ENCODE assay signal across 11 cellular contexts in the genomic region with DNA sequence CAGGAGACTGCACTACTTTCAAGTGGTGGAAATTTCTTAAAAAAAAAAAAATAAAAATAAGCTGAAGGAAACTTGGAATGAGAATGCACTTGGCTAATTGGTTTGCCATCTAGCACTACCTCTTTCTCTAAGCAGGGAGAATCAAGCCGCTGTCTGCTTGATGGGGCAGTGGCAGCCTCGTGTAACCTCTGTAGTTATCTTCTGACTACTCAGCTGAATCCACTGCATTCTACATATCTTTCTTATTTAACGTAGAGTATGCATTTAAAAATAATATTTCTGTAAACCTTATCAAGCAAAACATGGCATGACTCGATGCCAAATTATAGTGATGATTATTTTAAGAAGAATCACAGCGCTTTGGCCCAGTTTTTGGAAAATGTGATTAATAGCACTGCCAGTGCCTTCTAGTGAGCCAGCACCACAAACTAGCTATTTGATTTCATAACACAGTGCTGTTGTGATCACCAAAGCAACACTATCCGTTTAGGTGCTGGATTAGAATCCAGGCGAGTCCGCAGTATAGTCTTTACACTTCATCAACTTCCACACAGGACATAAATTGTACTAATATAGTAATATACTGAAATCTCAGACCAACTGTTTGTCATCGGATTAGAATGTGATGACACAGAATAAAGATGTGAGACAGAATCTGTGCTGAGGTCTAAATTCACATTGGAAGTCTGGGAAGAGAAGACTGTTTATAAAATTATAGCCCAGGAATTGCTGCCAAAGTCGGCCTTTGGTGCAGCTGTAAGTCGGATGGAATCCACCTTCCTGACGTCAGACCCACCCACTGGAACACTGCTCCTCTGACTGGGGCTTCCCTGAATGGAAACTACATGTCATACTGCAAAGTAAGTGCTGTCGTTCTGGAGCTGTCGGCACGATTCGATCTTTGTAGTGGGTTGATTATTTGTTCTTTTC.
DNase-seq lines count a peak whose midpoint lies in the region; ATAC-seq, FAIRE-seq and TF ChIP-seq lines count a peak whose summit lies in the region.
"Had no signal": no experiment of that assay in that cellular context is flagged by ENCODE, and none has a peak within 500 bp of the region (broad histone marks: within the 10 kb centered on the region; RNA-seq: fewer than 3 reads in every experiment).

No MANE protein-coding gene starts in this region.

- POLR2A ChIA-PET in endothelial cell of umbilical vein (lab: Charles Lee) = no interaction called here

- H3K9me1 ChIP-seq in endothelial cell of umbilical vein (replicated peaks; ENCODE audit: control insufficient read depth, extremely low read depth, insufficient read depth, low read length) = no peaks in the 10 kb centered on the region

- CTCF ChIA-PET in endothelial cell of umbilical vein (lab: Charles Lee) = no interaction called here

- BruUV-seq in endothelial cell of umbilical vein (replicated peaks; lab: Mats Ljungman, UMichigan) = TSS peak; percentile 75

- no peak overlapping the region for H4K8ac ChIP-seq in mesenchymal stem cell (ENCODE audit: low read length)

- no peak overlapping the region for H2BK120ac ChIP-seq in mesenchymal stem cell (ENCODE audit: low read depth, low read length)

- H3K27ac ChIP-seq in endothelial cell of umbilical vein (ENCODE audit: insufficient read depth, low read depth, low read length) = no peak overlapping the region
- peak overlapping the region; percentile 92 for H3K27ac ChIP-seq in mesenchymal stem cell (ENCODE audit: low read length, poor library complexity, severe bottlenecking)
- H3K27ac ChIP-seq in aorta (ENCODE audit: low read depth in 1 of 2, low read length in 2 of 2) = peak overlapping the region; percentile 92
- no peak overlapping the region for H3K27ac ChIP-seq in MM.1S (ENCODE audit: low read length)

- H3K79me2 ChIP-seq in endothelial cell of umbilical vein (ENCODE audit: control insufficient read depth, insufficient read depth, low read length) (no peaks in the 10 kb centered on the region), MM.1S (ENCODE audit: low read length) (no peaks in the 10 kb centered on the region)

- no peak overlapping the region for H3K14ac ChIP-seq in mesenchymal stem cell (ENCODE audit: low read length in 2 of 2)

- no peak for TF ChIP-seq POLR2A in endothelial cell of umbilical vein (IDR thresholded peaks at IDR 0.05; ENCODE audit: low read depth, low read length)

- H3K4me1 ChIP-seq in endothelial cell of umbilical vein (ENCODE audit: control insufficient read depth, extremely low read depth, insufficient read depth, low read length) = peaks cover 11% of the 10 kb centered on the region
- H3K4me1 ChIP-seq in mesenchymal stem cell (ENCODE audit: control insufficient read depth, insufficient read depth, low read depth, low read length) = peaks cover 4% of the 10 kb centered on the region
- H3K4me1 ChIP-seq in aorta (ENCODE audit: control insufficient read depth in 1 of 2, insufficient read depth in 2 of 2, low read length in 2 of 2) = peaks cover 0 to 3% of the 10 kb centered on the region in 2 donors
- no peaks in the 10 kb centered on the region for H3K4me1 ChIP-seq in MM.1S (ENCODE audit: low read length)

- intact Hi-C loops in Right ventricle myocardium inferior (cut with DNase I) = no loop called here
- intact Hi-C loops in cardiac septum (cut with DNase I) = no loop called here
- intact Hi-C loops in endothelial cell of umbilical vein (cut with micrococcal nuclease) = no loop called here
- intact Hi-C loops in aorta (cut with DNase I) = loop anchor here in 1 of 2 donors (5.0 kb wide), 1 partner anchor 127 kb away; no protein-coding TSS in a partner anchor

- H3K27me3 ChIP-seq in endothelial cell of umbilical vein (ENCODE audit: control insufficient read depth in 2 of 2, insufficient read depth in 2 of 2, low read length in 2 of 2) (no peaks in the 10 kb centered on the region), mesenchymal stem cell (ENCODE audit: control insufficient read depth in 1 of 2, insufficient read depth in 1 of 2, low read length in 2 of 2) (no peaks in the 10 kb centered on the region), aorta (ENCODE audit: control insufficient read depth in 1 of 2, insufficient read depth in 2 of 2, low read length in 1 of 2) (no peaks in the 10 kb centered on the region), MM.1S (replicated peaks; ENCODE audit: insufficient read depth, low read length) (no peaks in the 10 kb centered on the region)

- H2AK5ac ChIP-seq in mesenchymal stem cell (ENCODE audit: low read length, severe bottlenecking) = peak overlapping the region; percentile 84

- H3K4me2 ChIP-seq in endothelial cell of umbilical vein (ENCODE audit: insufficient read depth, low read length) = no peak overlapping the region
- H3K4me2 ChIP-seq in mesenchymal stem cell (ENCODE audit: low read length, poor library complexity, severe bottlenecking) = no peak overlapping the region
- no peak overlapping the region for H3K4me2 ChIP-seq in MM.1S (ENCODE audit: low read depth, low read length)

- H4K20me1 ChIP-seq in endothelial cell of umbilical vein (replicated peaks; ENCODE audit: control insufficient read depth, extremely low read depth, insufficient read depth, low read length) (no peaks in the 10 kb centered on the region), MM.1S (ENCODE audit: insufficient read depth, low read length) (no peaks in the 10 kb centered on the region)

- no peak overlapping the region for H2BK15ac ChIP-seq in mesenchymal stem cell (ENCODE audit: low read depth, poor library complexity, severe bottlenecking)

- dilution Hi-C loops in endothelial cell of umbilical vein (cut with MboI; ENCODE audit: extremely low pct_ligation_motif_present, low sequenced_read_pairs) = no loop called here

- H2AFZ ChIP-seq in endothelial cell of umbilical vein (ENCODE audit: low read depth, low read length) (no peak overlapping the region), mesenchymal stem cell (ENCODE audit: low read depth, low read length) (no peak overlapping the region), MM.1S (ENCODE audit: low read length) (no peak overlapping the region)

- no peak overlapping the region for H2BK5ac ChIP-seq in mesenchymal stem cell (ENCODE audit: low read depth, low read length, poor library complexity, severe bottlenecking)

- ATAC-seq in Right ventricle myocardium inferior = peak; percentile 88
- ATAC-seq in aorta (ENCODE audit: low FRiP score) = peak; percentile 91
- ATAC-seq in GM19351 (IDR thresholded peaks at IDR 0.05; ENCODE audit: unreplicated experiment) = no peak

- H3K18ac ChIP-seq in mesenchymal stem cell (ENCODE audit: low read depth in 1 of 2, low read length in 2 of 2) = peak overlapping the region; percentile 2 to 34

- H3K4me3 ChIP-seq in endothelial cell of umbilical vein (replicated peaks in 1 of 3; ENCODE audit: insufficient read depth in 1 of 3, low read depth in 1 of 3, low read length in 3 of 3) = no peak overlapping the region
- H3K4me3 ChIP-seq in mesenchymal stem cell (ENCODE audit: insufficient read depth in 1 of 2, low read depth in 1 of 2, low read length in 2 of 2) = peak overlapping the region in 1 of 2 experiments; percentile 66
- H3K4me3 ChIP-seq in aorta (ENCODE audit: low read length in 2 of 2) = peak overlapping the region in 1 of 2 donors; percentile 66
- no peak overlapping the region for H3K4me3 ChIP-seq in MM.1S (ENCODE audit: low read length)

- no peaks in the 10 kb centered on the region for H3K79me1 ChIP-seq in mesenchymal stem cell (replicated peaks; ENCODE audit: low read length, poor library complexity, severe bottlenecking)

- no peak overlapping the region for H3K9ac ChIP-seq in endothelial cell of umbilical vein (replicated peaks; ENCODE audit: extremely low read depth, insufficient read depth, low read length)
- H3K9ac ChIP-seq in mesenchymal stem cell (ENCODE audit: low read length) = peak overlapping the region; percentile 89
- H3K9ac ChIP-seq in MM.1S (ENCODE audit: low read length) = no peak overlapping the region

- H3F3A ChIP-seq in MM.1S (ENCODE audit: insufficient read depth, low read length) = no peaks in the 10 kb centered on the region

- no peak for FAIRE-seq in endothelial cell of umbilical vein (lab: Jason Lieb, UNC)

- TF ChIP-seq CTCF in endothelial cell of umbilical vein (IDR thresholded peaks at IDR 0.05; ENCODE audit: extremely low read depth in 1 of 2, insufficient read depth in 1 of 2, low read depth in 1 of 2, low read length in 2 of 2) (no peak), MM.1S (IDR thresholded peaks at IDR 0.05; ENCODE audit: low read length) (no peak)

- H3K9me2 ChIP-seq in MM.1S (replicated peaks; ENCODE audit: insufficient read depth, low read length) = no peaks in the 10 kb centered on the region

- no peak for DNase-seq in Right ventricle myocardium inferior (ENCODE audit: missing footprints)
- no peak for DNase-seq in cardiac septum (ENCODE audit: low spot score)
- DNase-seq in endothelial cell of umbilical vein (ENCODE audit: low read depth, low spot score) = peak; percentile 49
- peak; percentile 97 for DNase-seq in mesenchymal stem cell
- DNase-seq in aorta = peak; percentile 89 to 91
- DNase-seq in superior temporal gyrus (ENCODE audit: extremely low spot score) = no peak
- no peak for DNase-seq in MM.1S
- DNase-seq: AML-193; hypothalamus; NK-92 treated with Interleukin-12 subunit alpha and Interleukin-12 subunit beta, amount 100 ng/mL, for 24 hours had no signal

- H3K9me3 ChIP-seq in endothelial cell of umbilical vein (replicated peaks; ENCODE audit: control insufficient read depth, insufficient read depth, low read length) = no peaks in the 10 kb centered on the region
- H3K9me3 ChIP-seq in mesenchymal stem cell (ENCODE audit: control insufficient read depth, low read length) = no peaks in the 10 kb centered on the region
- H3K9me3 ChIP-seq in aorta (ENCODE audit: control insufficient read depth, low read length) = no peaks in the 10 kb centered on the region
- no peaks in the 10 kb centered on the region for H3K9me3 ChIP-seq in MM.1S (replicated peaks; ENCODE audit: insufficient read depth, low read length)

- no peak overlapping the region for H3K23ac ChIP-seq in mesenchymal stem cell (ENCODE audit: low read length in 2 of 2)

- no peak overlapping the region for H3K4ac ChIP-seq in mesenchymal stem cell (ENCODE audit: low read depth in 1 of 2, low read length in 2 of 2)

- H2BK12ac ChIP-seq in mesenchymal stem cell (ENCODE audit: low read length in 2 of 2) = peak overlapping the region in 1 of 2 experiments; percentile 86

- WGBS in mesenchymal stem cell = 58% methylated on average over 13 of the region's 16 CpGs
- WGBS in aorta, 2 donors = 5% methylated on average over 16 of the region's 16 CpGs

- no peaks in the 10 kb centered on the region for H3K36me3 ChIP-seq in endothelial cell of umbilical vein (ENCODE audit: control insufficient read depth in 2 of 2, extremely low read depth in 1 of 2, insufficient read depth in 2 of 2, low read length in 2 of 2)
- H3K36me3 ChIP-seq in mesenchymal stem cell (ENCODE audit: control insufficient read depth in 1 of 2, insufficient read depth in 2 of 2, low read depth in 1 of 2, low read length in 2 of 2) = no peaks in the 10 kb centered on the region
- no peaks in the 10 kb centered on the region for H3K36me3 ChIP-seq in aorta (ENCODE audit: control insufficient read depth in 1 of 2, insufficient read depth in 2 of 2, low read length in 1 of 2)
- H3K36me3 ChIP-seq in MM.1S (replicated peaks; ENCODE audit: insufficient read depth, low read length) = no peaks in the 10 kb centered on the region

- no peak overlapping the region for H4K91ac ChIP-seq in mesenchymal stem cell (ENCODE audit: low read length)

Comparison
In these comparisons a context has a peak if more than half of its experiments do, and no peak if none do; other contexts are left out.
1. DNase-seq: peak in endothelial cell of umbilical vein (single experiment), mesenchymal stem cell (single experiment) and aorta (2 of 2); none in Right ventricle myocardium inferior (single experiment), cardiac septum (single experiment), superior temporal gyrus (single experiment) and MM.1S (single experiment).
2. H3K27ac ChIP-seq: peak in mesenchymal stem cell (single experiment) and aorta (2 of 2); none in endothelial cell of umbilical vein (single experiment) and MM.1S (single experiment).